In genomic region chr9:130165579-130165978, GRCh38 we compare ENCODE assay signal across 3 cellular contexts.
A peak's percentile ranks its signal among the peaks of the same experiment; 100 is the strongest.
TF ChIP-seq lines count a peak whose summit lies in the region.

No MANE protein-coding gene starts in this region.

TF ChIP-seq in HEK293, 187 proteins besides CTCF, POLR2A, EP300 and RAD21:
- TF ChIP-seq ZNF121 (tag by site-specific recombination; IDR thresholded peaks at IDR 0.05) = peak; percentile 52; the same call in 1 of the 2 replicates
- TF ChIP-seq KLF10 (tag by site-specific recombination; IDR thresholded peaks at IDR 0.05) = no peak

TF ChIP-seq in IMR-90, 13 proteins besides CTCF, POLR2A, EP300 and RAD21:
- TF ChIP-seq MAZ (IDR thresholded peaks at IDR 0.05; ENCODE audit: borderline replicate concordance, low read depth, low read length) = no peak
- TF ChIP-seq SMC3 (IDR thresholded peaks at IDR 0.05; ENCODE audit: low read depth, low read length) = no peak

TF ChIP-seq in WTC11, 78 proteins besides CTCF, POLR2A, EP300 and RAD21:
- TF ChIP-seq USF2 (CRISPR knock-in tag; IDR thresholded peaks at IDR 0.05) (no peak), ZBTB21 (CRISPR knock-in tag; IDR thresholded peaks at IDR 0.05; ENCODE audit: borderline replicate concordance) (no peak), ZNF121 (CRISPR knock-in tag; IDR thresholded peaks at IDR 0.05) (peak; percentile 62; the same call in 1 of the 2 replicates)
